In the genomic region with DNA sequence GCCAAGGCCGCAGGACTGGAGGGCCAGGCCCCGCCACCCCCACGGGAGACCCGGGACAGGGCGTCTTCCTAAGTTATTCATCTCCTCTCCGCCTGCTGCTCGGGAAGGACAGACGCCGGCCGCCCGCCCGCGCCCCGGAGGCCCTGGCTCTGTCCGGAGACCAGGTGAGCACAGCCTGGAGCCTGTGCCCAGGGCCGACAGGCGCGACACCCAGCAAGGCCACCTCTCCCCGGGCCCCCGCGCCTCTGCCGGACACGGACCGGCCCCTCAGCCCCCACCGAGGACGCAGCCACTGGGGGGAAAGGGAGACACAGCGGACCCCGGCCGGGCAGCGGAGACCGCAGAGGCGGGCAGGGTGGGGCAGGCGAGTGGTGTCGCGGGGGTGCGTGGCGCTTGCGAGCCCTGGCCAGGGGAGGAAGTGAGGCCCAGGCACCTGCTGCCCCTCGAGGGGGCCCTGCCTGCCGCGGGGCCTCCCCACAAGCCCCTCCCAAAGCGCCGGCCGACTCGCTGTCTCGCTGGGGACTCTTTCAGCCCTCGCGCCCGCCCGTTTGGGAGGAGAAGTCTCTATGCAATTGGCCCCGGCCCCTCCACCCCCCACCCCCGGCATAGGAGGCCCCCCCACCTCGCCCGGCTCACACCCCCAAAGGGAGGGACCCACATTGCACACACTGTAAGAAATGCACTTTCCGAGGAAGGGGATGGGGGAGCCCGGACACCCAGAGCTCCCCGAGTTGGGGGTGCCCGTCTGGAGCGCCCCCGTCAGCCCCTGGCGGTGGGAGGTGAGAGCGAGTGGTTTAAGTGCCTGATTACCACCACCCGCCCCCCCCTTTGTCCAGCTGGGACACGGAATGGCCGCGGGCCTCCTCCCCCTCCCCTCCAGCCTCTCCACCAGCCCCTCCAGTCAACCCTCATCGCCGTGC, we compare ENCODE assay signal across 21 cellular contexts. TPM values are rescaled to one million over a fixed set of nuclear protein-coding genes. Genes with fewer than 3 reads are reported as not detected.
DNase-seq lines count a peak whose midpoint lies in the region; ATAC-seq, FAIRE-seq and TF ChIP-seq lines count a peak whose summit lies in the region.
"Had no signal": no experiment of that assay in that cellular context is flagged by ENCODE, and none has a peak within 500 bp of the region (broad histone marks: within the 10 kb centered on the region; RNA-seq: fewer than 3 reads in every experiment).

No MANE protein-coding gene starts in this region.

- H3K9me2 ChIP-seq in GM23338 (ENCODE audit: insufficient read depth): no peaks in the 10 kb centered on the region

- H3K4me3 ChIP-seq in GM23338 (peak overlapping the region; percentile 65), K562 (no peak overlapping the region), iPS-18a (ENCODE audit: low read length) (peak overlapping the region; percentile 35)

- H3K79me2 ChIP-seq in GM23338 (replicated peaks; ENCODE audit: insufficient read depth) (no peaks in the 10 kb centered on the region), K562 (ENCODE audit: control insufficient read depth, insufficient read depth, low read length) (no peaks in the 10 kb centered on the region)

- peak overlapping the region; percentile 60 for H3K4me3 Mint-ChIP-seq in GM23338
- H3K4me3 Mint-ChIP-seq: activated CD8-positive, alpha-beta T cell treated with anti-CD3 and anti-CD28 coated beads, Interleukin-2, amount 10 ng/mL, durations not matched to agents 7 days and 5 days; activated naive CD8-positive, alpha-beta T cell treated with anti-CD3 and anti-CD28 coated beads, Interleukin-2, amount 50 U/mL, for 24 hours; stimulated activated naive B cell treated with anti-CD40 and anti-IgM and Interleukin-4, amounts not matched to agents 10 μg/mL and 1 μg/mL and 100 μg/mL, for 72 hours had no signal

- no peaks in the 10 kb centered on the region for H3K9me1 ChIP-seq in K562 (ENCODE audit: control insufficient read depth, insufficient read depth, low read length)

- H3K27ac ChIP-seq in GM23338 (ENCODE audit: low read depth): no peak overlapping the region
- H3K27ac ChIP-seq in K562 (ENCODE audit: extremely low read depth, low read depth, low read length): no peak overlapping the region
- no peak overlapping the region for H3K27ac ChIP-seq in iPS-18a (ENCODE audit: low read length)
- H3K27ac ChIP-seq: HL-60 had no signal

- TF ChIP-seq POLR2A in K562 (conservative IDR thresholded peaks at IDR 0.05) (no peak), GM12892 (IDR thresholded peaks at IDR 0.05; ENCODE audit: low read depth, low read length) (no peak)

- peaks cover 3% of the 10 kb centered on the region; the same call in 1 of the 3 replicates for H3K36me3 Mint-ChIP-seq in GM23338 (ENCODE audit: low read depth)

- intact Hi-C loops in K562 (cut with micrococcal nuclease): no loop called here

- DNase-seq in GM23338 (ENCODE audit: low spot score) (peak; percentile 63), K562 (ENCODE audit: extremely low read depth in 1 of 4, low spot score in 3 of 4) (peak in 1 of 4 experiments; percentile 17), retina (peak; percentile 57), GM12892 (ENCODE audit: insufficient read length) (no peak), OCI-M1 (lab: John Stamatoyannopoulos, UW) (no peak), HuH-7.5 (ENCODE audit: low spot score) (no peak), SKM-1 treated with dmso at 0.1 percent for 144 hours (lab: John Stamatoyannopoulos, UW; ENCODE audit: unreplicated experiment) (no peak)
- DNase-seq: ACHN; activated CD8-positive, alpha-beta T cell treated with anti-CD3 and anti-CD28 coated beads, Interleukin-2, amount 10 ng/mL, durations not matched to agents 7 days and 5 days; activated naive CD8-positive, alpha-beta T cell treated with anti-CD3 and anti-CD28 coated beads, Interleukin-2, amount 50 U/mL, for 24 hours; DND-41; Kasumi-1; NCI-H1105 treated with DMSO at 0.1 percent for 48 hours; stimulated activated naive B cell treated with anti-CD40 and anti-IgM and Interleukin-4, amounts not matched to agents 10 μg/mL and 1 μg/mL and 100 μg/mL, for 72 hours had no signal

- H3K27me3 ChIP-seq in GM23338 (ENCODE audit: insufficient read depth) (peaks cover 82% of the 10 kb centered on the region), K562 (ENCODE audit: control insufficient read depth in 2 of 2, insufficient read depth in 2 of 2, low read length in 2 of 2) (no peaks in the 10 kb centered on the region), iPS-18a (ENCODE audit: control insufficient read depth, insufficient read depth, low read length) (peaks cover 82% of the 10 kb centered on the region)

- ATAC-seq in GM23338 (peak; percentile 23), K562 (no peak)
- ATAC-seq: activated CD8-positive, alpha-beta T cell treated with anti-CD3 and anti-CD28 coated beads, Interleukin-2, amount 10 ng/mL, durations not matched to agents 7 days and 5 days; activated naive CD8-positive, alpha-beta T cell treated with anti-CD3 and anti-CD28 coated beads, Interleukin-2, amount 50 U/mL, for 24 hours; stimulated activated naive B cell treated with anti-CD40 and anti-IgM and Interleukin-4, amounts not matched to agents 10 μg/mL and 1 μg/mL and 100 μg/mL, for 72 hours had no signal

- H3K4me1 Mint-ChIP-seq in GM23338: peaks cover 16% of the 10 kb centered on the region
- H3K4me1 Mint-ChIP-seq: activated naive CD8-positive, alpha-beta T cell treated with anti-CD3 and anti-CD28 coated beads, Interleukin-2, amount 50 U/mL, for 24 hours had no signal

- BruUV-seq in K562 (replicated peaks; lab: Mats Ljungman, UMichigan): TSS peak; percentile 33

- H3K27me3 Mint-ChIP-seq in GM23338 (ENCODE audit: insufficient read depth, low read depth, poor library complexity): peaks cover 63% of the 10 kb centered on the region
- H3K27me3 Mint-ChIP-seq: activated naive CD8-positive, alpha-beta T cell treated with anti-CD3 and anti-CD28 coated beads, Interleukin-2, amount 50 U/mL, for 24 hours; stimulated activated naive B cell treated with anti-CD40 and anti-IgM and Interleukin-4, amounts not matched to agents 10 μg/mL and 1 μg/mL and 100 μg/mL, for 72 hours had no signal

- POLR2A ChIA-PET in K562 (lab: Yijun Ruan, JAX): no interaction called here

- peaks cover 6% of the 10 kb centered on the region; the same call in 1 of the 2 replicates for H3F3A ChIP-seq in GM23338 (replicated peaks; ENCODE audit: low read depth)

- peaks cover 15% of the 10 kb centered on the region for H3K9me3 Mint-ChIP-seq in GM23338
- H3K9me3 Mint-ChIP-seq: activated naive CD8-positive, alpha-beta T cell treated with anti-CD3 and anti-CD28 coated beads, Interleukin-2, amount 50 U/mL, for 24 hours had no signal

- no peak for TF ChIP-seq EP300 in K562 (IDR thresholded peaks at IDR 0.05; ENCODE audit: low read length)

- H3K4me1 ChIP-seq in GM23338 (ENCODE audit: insufficient read depth) (peaks cover 24% of the 10 kb centered on the region), K562 (replicated peaks in 1 of 2; ENCODE audit: control insufficient read depth in 2 of 2, insufficient read depth in 2 of 2, low read length in 2 of 2) (peaks cover 0 to 46% of the 10 kb centered on the region in 2 experiments; a peak in 2 of 5 replicates), iPS-18a (ENCODE audit: control insufficient read depth, low read depth, low read length) (no peaks in the 10 kb centered on the region)

- peaks cover 7% of the 10 kb centered on the region for H3K9me3 ChIP-seq in K562 (replicated peaks; ENCODE audit: control insufficient read depth, insufficient read depth, low read depth, low read length)
- no peaks in the 10 kb centered on the region for H3K9me3 ChIP-seq in iPS-18a (ENCODE audit: control insufficient read depth, low read depth, low read length)

- H4K20me1 ChIP-seq in GM23338 (replicated peaks; ENCODE audit: insufficient read depth) (peaks cover 9% of the 10 kb centered on the region), K562 (replicated peaks; ENCODE audit: control insufficient read depth, insufficient read depth, low read length) (no peaks in the 10 kb centered on the region)

- H3K36me3 ChIP-seq in GM23338 (ENCODE audit: insufficient read depth) (no peaks in the 10 kb centered on the region), K562 (ENCODE audit: control insufficient read depth, insufficient read depth, low read length) (peaks cover 48% of the 10 kb centered on the region; the same call in 2 of the 3 replicates), iPS-18a (ENCODE audit: control insufficient read depth, low read depth, low read length) (no peaks in the 10 kb centered on the region)

- no peak; a peak in 1 of 4 replicates for TF ChIP-seq CTCF in GM23338 (conservative IDR thresholded peaks at IDR 0.05; ENCODE audit: low read depth in 2 of 2)
- no peak for TF ChIP-seq CTCF in K562 (IDR thresholded peaks at IDR 0.05 in 2 of 3, conservative IDR thresholded peaks at IDR 0.05 in 1 of 3; ENCODE audit: insufficient read depth in 2 of 3, low read depth in 1 of 3, low read length in 3 of 3)

- FAIRE-seq in K562 (lab: Jason Lieb, UNC) (no peak), GM12892 (lab: Jason Lieb, UNC) (no peak)
- FAIRE-seq: frontal cortex, keratinocyte, RCC 7860 had no signal

- TF ChIP-seq RAD21 in K562 (CRISPR knock-in tag; conservative IDR thresholded peaks at IDR 0.05 in 1 of 2, IDR thresholded peaks at IDR 0.05 in 1 of 2): no peak

- CTCF ChIA-PET in K562 (lab: Yijun Ruan, JAX; ENCODE audit: low intra/inter-chr PET ratio): no interaction called here

- no peak overlapping the region for H3K27ac Mint-ChIP-seq in GM23338
- H3K27ac Mint-ChIP-seq: activated CD8-positive, alpha-beta T cell treated with anti-CD3 and anti-CD28 coated beads, Interleukin-2, amount 10 ng/mL, durations not matched to agents 7 days and 5 days; activated naive CD8-positive, alpha-beta T cell treated with anti-CD3 and anti-CD28 coated beads, Interleukin-2, amount 50 U/mL, for 24 hours; stimulated activated naive B cell treated with anti-CD40 and anti-IgM and Interleukin-4, amounts not matched to agents 10 μg/mL and 1 μg/mL and 100 μg/mL, for 72 hours had no signal

- H2AFZ ChIP-seq in GM23338 (peak overlapping the region; percentile 66; the same call in 1 of the 2 replicates), K562 (ENCODE audit: low read depth, low read length) (no peak overlapping the region)

- 98% methylated on average over 11 of the region's 68 CpGs for WGBS in K562 (ENCODE audit: insufficient coverage, low coverage, missing lambda C conversion rate)

- no peak overlapping the region for H3K9ac ChIP-seq in K562 (ENCODE audit: insufficient read depth in 1 of 2, low read depth in 2 of 2, low read length in 2 of 2)
- no peak overlapping the region for H3K9ac ChIP-seq in iPS-18a (ENCODE audit: low read length)

- in situ Hi-C loops in K562 (cut with MboI): no loop called here

- H3K4me2 ChIP-seq in GM23338: peak overlapping the region; percentile 86
- H3K4me2 ChIP-seq in K562 (ENCODE audit: insufficient read depth, low read length): no peak overlapping the region

RNA-seq across cellular contexts. Expression of a gene that starts 17.0 kb away (rescaled TPM):
- total RNA-seq in GM23338 (2014; rRNA removed; shearing (Covaris generic)): 4.7 and 5.0 TPM in 2 replicates
- polyA plus RNA-seq in GM23338 (2016; fragmentation: Nextera tagmentation; extraction: Ambion mirVana): 19.0 and 21.5 TPM in 2 replicates
- 2.1 and 3.1 TPM in 2 replicates for total RNA-seq in K562 (2011; cell fraction: chromatin; rRNA removed; ENCODE audit: low replicate concordance)
- 3.2 and 3.8 TPM in 2 replicates for total RNA-seq in K562 (2011; cell fraction: nucleolus; rRNA removed)
- total RNA-seq in K562 (2011; cell fraction: nucleoplasm; rRNA removed): 3.5 and 8.2 TPM in 2 replicates
- total RNA-seq in K562 (2014; rRNA removed): 0.45 and 1.2 TPM in 2 replicates
- 0.73 and 1.1 TPM in 2 replicates for total RNA-seq in K562 (2014; rRNA removed; fragmentation: Illumina TruSeq; extraction: Trizol)
- not detected in 2 replicates for total RNA-seq in K562 (2015; rRNA removed; fragmentation: Illumina TruSeq; extraction: Trizol)
- 1.1 and 1.4 TPM in 2 replicates for total RNA-seq in K562 (2021)
- 12.3 and 12.9 TPM in 2 replicates for polyA plus RNA-seq in K562 (2011; rRNA removed)
- polyA plus RNA-seq in K562 (2011; cell fraction: cytosol; rRNA removed): 9.2 and 18.1 TPM in 2 replicates
- polyA plus RNA-seq in K562 (2011; cell fraction: nucleus; rRNA removed): 3.3 and 7.5 TPM in 2 replicates
- 2.3 and 5.3 TPM in 2 replicates for polyA plus RNA-seq in K562 (2012)
- 2.9 and 3.0 TPM in 2 replicates for polyA plus RNA-seq in K562 (2014; fragmentation: Illumina TruSeq; extraction: Trizol)
- polyA plus RNA-seq in K562 (2014; fragmentation: Nextera tagmentation; extraction: Ambion mirVana): 1 to 10 TPM in 1 of 2 experiments, under 1 TPM in 1; 0.86 to 1.8 TPM
- polyA plus RNA-seq in K562 (2014; rRNA removed): 0.77 and 1.6 TPM in 2 replicates
- 3.8 and 4.3 TPM in 2 replicates for polyA minus RNA-seq in K562 (2011; rRNA and poly(A)+ RNA removed)
- polyA minus RNA-seq in K562 (2011; cell fraction: cytosol; rRNA and poly(A)+ RNA removed): 2.2 and 5.2 TPM in 2 replicates
- 1.7 TPM in 1 of 2 replicates, not detected in the other for polyA minus RNA-seq in K562 (2011; cell fraction: nucleus; rRNA and poly(A)+ RNA removed)
- 1.1 TPM for polyA plus RNA-seq in GM12892 (2012; ENCODE audit: missing spikeins)
- total RNA-seq: frontal cortex, osteocyte had no signal
- polyA plus RNA-seq: keratinocyte had no signal

RNA-seq across cellular contexts. Expression of a gene that starts 19.9 kb away (rescaled TPM):
- not detected in 2 replicates for total RNA-seq in GM23338 (2014; rRNA removed; shearing (Covaris generic))
- not detected in 2 replicates for polyA plus RNA-seq in GM23338 (2016; fragmentation: Nextera tagmentation; extraction: Ambion mirVana)
- total RNA-seq in K562 (2011; cell fraction: chromatin; rRNA removed; ENCODE audit: low replicate concordance): not detected in 2 replicates
- not detected in 2 replicates for total RNA-seq in K562 (2011; cell fraction: nucleolus; rRNA removed)
- not detected in 2 replicates for total RNA-seq in K562 (2011; cell fraction: nucleoplasm; rRNA removed)
- not detected in 2 replicates for total RNA-seq in K562 (2014; rRNA removed)
- total RNA-seq in K562 (2014; rRNA removed; fragmentation: Illumina TruSeq; extraction: Trizol): not detected in 2 replicates
- not detected in 2 replicates for total RNA-seq in K562 (2015; rRNA removed; fragmentation: Illumina TruSeq; extraction: Trizol)
- not detected in 2 replicates for total RNA-seq in K562 (2021)
- polyA plus RNA-seq in K562 (2011; rRNA removed): not detected in 2 replicates
- not detected in 2 replicates for polyA plus RNA-seq in K562 (2011; cell fraction: cytosol; rRNA removed)
- polyA plus RNA-seq in K562 (2011; cell fraction: nucleus; rRNA removed): not detected in 2 replicates
- polyA plus RNA-seq in K562 (2012): not detected in 2 replicates
- not detected in 2 replicates for polyA plus RNA-seq in K562 (2014; fragmentation: Illumina TruSeq; extraction: Trizol)
- not detected for polyA plus RNA-seq in K562 (2014; fragmentation: Nextera tagmentation; extraction: Ambion mirVana)
- not detected in 2 replicates for polyA plus RNA-seq in K562 (2014; rRNA removed)
- not detected in 2 replicates for polyA minus RNA-seq in K562 (2011; rRNA and poly(A)+ RNA removed)
- polyA minus RNA-seq in K562 (2011; cell fraction: cytosol; rRNA and poly(A)+ RNA removed): not detected in 2 replicates
- not detected in 2 replicates for polyA minus RNA-seq in K562 (2011; cell fraction: nucleus; rRNA and poly(A)+ RNA removed)
- polyA plus RNA-seq in GM12892 (2012; ENCODE audit: missing spikeins): not detected
- total RNA-seq: activated CD8-positive, alpha-beta T cell treated with anti-CD3 and anti-CD28 coated beads, Interleukin-2, amount 10 ng/mL, durations not matched to agents 7 days and 5 days; cerebellum; frontal cortex; osteocyte had no signal
- polyA plus RNA-seq: keratinocyte had no signal

RNA-seq across cellular contexts. Expression of a gene that starts 37.2 kb away (rescaled TPM):
- 34.1 and 34.7 TPM in 2 replicates for total RNA-seq in GM23338 (2014; rRNA removed; shearing (Covaris generic))
- polyA plus RNA-seq in GM23338 (2016; fragmentation: Nextera tagmentation; extraction: Ambion mirVana) (19.0 TPM in 2 replicates), K562 (2011; rRNA removed) (5.1 and 6.3 TPM in 2 replicates), K562 (2014; fragmentation: Illumina TruSeq; extraction: Trizol) (1.2 and 8.2 TPM in 2 replicates), K562 (2014; fragmentation: Nextera tagmentation; extraction: Ambion mirVana) (under 1 TPM; 0.14 to 0.15 TPM), K562 (2014; rRNA removed) (31.2 and 32.8 TPM in 2 replicates)
- 1.7 and 7.3 TPM in 2 replicates for total RNA-seq in K562 (2011; cell fraction: chromatin; rRNA removed; ENCODE audit: low replicate concordance)
- total RNA-seq in K562 (2011; cell fraction: nucleolus; rRNA removed): 15.4 and 16.5 TPM in 2 replicates
- 6.7 and 6.9 TPM in 2 replicates for total RNA-seq in K562 (2011; cell fraction: nucleoplasm; rRNA removed)
- total RNA-seq in K562 (2014; rRNA removed) (47.2 and 58.7 TPM in 2 replicates), K562 (2014; rRNA removed; fragmentation: Illumina TruSeq; extraction: Trizol) (1.1 and 1.8 TPM in 2 replicates), K562 (2015; rRNA removed; fragmentation: Illumina TruSeq; extraction: Trizol) (10.4 and 10.6 TPM in 2 replicates), K562 (2021) (21.4 and 31.0 TPM in 2 replicates)
- polyA plus RNA-seq in K562 (2011; cell fraction: cytosol; rRNA removed): 7.6 and 28.6 TPM in 2 replicates
- 4.8 and 12.7 TPM in 2 replicates for polyA plus RNA-seq in K562 (2011; cell fraction: nucleus; rRNA removed)
- 15.9 and 28.3 TPM in 2 replicates for polyA plus RNA-seq in K562 (2012)
- 1.1 and 2.0 TPM in 2 replicates for polyA minus RNA-seq in K562 (2011; rRNA and poly(A)+ RNA removed)
- 10.9 and 15.2 TPM in 2 replicates for polyA minus RNA-seq in K562 (2011; cell fraction: cytosol; rRNA and poly(A)+ RNA removed)
- 5.5 and 6.3 TPM in 2 replicates for polyA minus RNA-seq in K562 (2011; cell fraction: nucleus; rRNA and poly(A)+ RNA removed)
- polyA plus RNA-seq in GM12892 (2012; ENCODE audit: missing spikeins): 3.7 TPM

RNA-seq across cellular contexts. Expression of a gene that starts 42.8 kb away (rescaled TPM):
- 38.4 and 39.2 TPM in 2 replicates for total RNA-seq in GM23338 (2014; rRNA removed; shearing (Covaris generic))
- polyA plus RNA-seq in GM23338 (2016; fragmentation: Nextera tagmentation; extraction: Ambion mirVana) (12.9 and 16.1 TPM in 2 replicates), K562 (2011; rRNA removed) (22.2 and 37.4 TPM in 2 replicates), K562 (2014; fragmentation: Illumina TruSeq; extraction: Trizol) (21.6 and 40.6 TPM in 2 replicates), K562 (2014; fragmentation: Nextera tagmentation; extraction: Ambion mirVana) (under 1 TPM; 0.18 to 0.28 TPM), K562 (2014; rRNA removed) (23.6 and 30.6 TPM in 2 replicates)
- total RNA-seq in K562 (2011; cell fraction: chromatin; rRNA removed; ENCODE audit: low replicate concordance): 50.6 and 186 TPM in 2 replicates
- 95.1 and 105 TPM in 2 replicates for total RNA-seq in K562 (2011; cell fraction: nucleolus; rRNA removed)
- 50.0 and 65.9 TPM in 2 replicates for total RNA-seq in K562 (2011; cell fraction: nucleoplasm; rRNA removed)
- total RNA-seq in K562 (2014; rRNA removed) (24.1 and 42.2 TPM in 2 replicates), K562 (2014; rRNA removed; fragmentation: Illumina TruSeq; extraction: Trizol) (5.0 and 5.7 TPM in 2 replicates), K562 (2015; rRNA removed; fragmentation: Illumina TruSeq; extraction: Trizol) (18.0 and 22.3 TPM in 2 replicates), K562 (2021) (45.4 and 48.0 TPM in 2 replicates)
- polyA plus RNA-seq in K562 (2011; cell fraction: cytosol; rRNA removed): 18.2 and 33.8 TPM in 2 replicates
- polyA plus RNA-seq in K562 (2011; cell fraction: nucleus; rRNA removed): 112 and 152 TPM in 2 replicates
- 39.8 and 40.4 TPM in 2 replicates for polyA plus RNA-seq in K562 (2012)
- 6.9 and 8.2 TPM in 2 replicates for polyA minus RNA-seq in K562 (2011; rRNA and poly(A)+ RNA removed)
- polyA minus RNA-seq in K562 (2011; cell fraction: cytosol; rRNA and poly(A)+ RNA removed): 32.1 and 44.7 TPM in 2 replicates
- 18.8 and 33.2 TPM in 2 replicates for polyA minus RNA-seq in K562 (2011; cell fraction: nucleus; rRNA and poly(A)+ RNA removed)
- polyA plus RNA-seq in GM12892 (2012; ENCODE audit: missing spikeins): 16.5 TPM

Comparison
In these comparisons a context has a peak if more than half of its experiments do, and no peak if none do; other contexts are left out.
1. DNase-seq: peak in GM23338 (single experiment) and retina (single experiment); none in GM12892 (single experiment), OCI-M1 (single experiment), HuH-7.5 (single experiment) and SKM-1 treated with dmso at 0.1 percent for 144 hours (single experiment).